In genomic region chr12:21392384-21392783, GRCh38 we compare ENCODE assay signal across 22 cellular contexts. TPM values are rescaled to one million over a fixed set of nuclear protein-coding genes. Genes with fewer than 3 reads are reported as not detected.
DNase-seq lines count a peak whose midpoint lies in the region; ATAC-seq, FAIRE-seq and TF ChIP-seq lines count a peak whose summit lies in the region.
"Had no signal": no experiment of that assay in that cellular context is flagged by ENCODE, and none has a peak within 500 bp of the region (broad histone marks: within the 10 kb centered on the region; RNA-seq: fewer than 3 reads in every experiment).

No MANE protein-coding gene starts in this region.

- intact Hi-C loops in activated CD8-positive, alpha-beta T cell treated with anti-CD3 and anti-CD28 coated beads for 36 hours (cut with micrococcal nuclease), result no loop called here
- intact Hi-C loops in K562 (cut with micrococcal nuclease) (no loop called here), sigmoid colon (cut with DNase I) (no loop called here)

- no peaks in the 10 kb centered on the region for H3K9me3 ChIP-seq in K562 (replicated peaks; ENCODE audit: control insufficient read depth, insufficient read depth, low read depth, low read length)
- H3K9me3 ChIP-seq in sigmoid colon, result no peaks in the 10 kb centered on the region
- H3K9me3 ChIP-seq: BLaER1, HAP-1 had no signal

- H3K36me3 ChIP-seq in K562 (ENCODE audit: control insufficient read depth, insufficient read depth, low read length) (no peaks in the 10 kb centered on the region), sigmoid colon (no peaks in the 10 kb centered on the region)
- H3K36me3 ChIP-seq: BLaER1, HAP-1 had no signal

- H2AFZ ChIP-seq in K562 (ENCODE audit: low read depth, low read length), result peak overlapping the region; percentile 5; the same call in 1 of the 2 replicates
- H2AFZ ChIP-seq: GM23248 had no signal

- CTCF ChIA-PET in activated CD8-positive, alpha-beta T cell treated with anti-CD3 and anti-CD28 coated beads for 36 hours (lab: Charles Lee), result no interaction called here
- CTCF ChIA-PET in activated CD8-positive, alpha-beta T cell treated with anti-CD3 and anti-CD28 coated beads, Interleukin-2, amount 10 ng/mL, durations not matched to agents 7 days and 5 days (lab: Charles Lee), result no interaction called here
- CTCF ChIA-PET in K562 (lab: Yijun Ruan, JAX; ENCODE audit: low intra/inter-chr PET ratio), result no interaction called here

- no peaks in the 10 kb centered on the region for H3K36me3 Mint-ChIP-seq in activated CD8-positive, alpha-beta T cell treated with anti-CD3 and anti-CD28 coated beads for 36 hours (ENCODE audit: low read depth)
- H3K36me3 Mint-ChIP-seq in activated CD8-positive, alpha-beta T cell treated with anti-CD3 and anti-CD28 coated beads, Interleukin-2, amount 10 ng/mL, durations not matched to agents 7 days and 5 days (ENCODE audit: low read depth), result no peaks in the 10 kb centered on the region
- H3K36me3 Mint-ChIP-seq: CD14-positive monocyte; CD4-positive, alpha-beta memory T cell had no signal

- peaks cover 13% of the 10 kb centered on the region for H3K4me1 Mint-ChIP-seq in activated CD8-positive, alpha-beta T cell treated with anti-CD3 and anti-CD28 coated beads for 36 hours (ENCODE audit: low read depth)
- no peaks in the 10 kb centered on the region for H3K4me1 Mint-ChIP-seq in activated CD8-positive, alpha-beta T cell treated with anti-CD3 and anti-CD28 coated beads, Interleukin-2, amount 10 ng/mL, durations not matched to agents 7 days and 5 days (ENCODE audit: low read depth)
- H3K4me1 Mint-ChIP-seq: CD14-positive monocyte had no signal

- H3K4me1 ChIP-seq in K562 (replicated peaks in 1 of 2; ENCODE audit: control insufficient read depth in 2 of 2, insufficient read depth in 2 of 2, low read length in 2 of 2) (no peaks in the 10 kb centered on the region; a peak in 1 of 5 replicates), sigmoid colon (no peaks in the 10 kb centered on the region)
- H3K4me1 ChIP-seq: BLaER1, HAP-1 had no signal

- H3K4me2 ChIP-seq in K562 (ENCODE audit: insufficient read depth, low read length), result no peak overlapping the region; the same call in 1 of the 2 replicates
- H3K4me2 ChIP-seq: BLaER1 had no signal

- H3K4me3 ChIP-seq in K562, result no peak overlapping the region
- H3K4me3 ChIP-seq in coronary artery, result no peak overlapping the region
- H3K4me3 ChIP-seq in sigmoid colon, result no peak overlapping the region
- H3K4me3 ChIP-seq: BLaER1, GM12878, GM23248, HAP-1 had no signal

- H3K27ac ChIP-seq in K562 (ENCODE audit: extremely low read depth, low read depth, low read length) (no peak overlapping the region), coronary artery (no peak overlapping the region), sigmoid colon (no peak overlapping the region)
- H3K27ac ChIP-seq: BLaER1, GM23248 had no signal

- no peak overlapping the region for H3K4me3 Mint-ChIP-seq in activated CD8-positive, alpha-beta T cell treated with anti-CD3 and anti-CD28 coated beads for 36 hours
- no peak overlapping the region for H3K4me3 Mint-ChIP-seq in activated CD8-positive, alpha-beta T cell treated with anti-CD3 and anti-CD28 coated beads, Interleukin-2, amount 10 ng/mL, durations not matched to agents 7 days and 5 days
- H3K4me3 Mint-ChIP-seq: CD14-positive monocyte; CD4-positive, alpha-beta memory T cell had no signal

- TF ChIP-seq EP300 in K562 (IDR thresholded peaks at IDR 0.05; ENCODE audit: low read length) (no peak), sigmoid colon (IDR thresholded peaks at IDR 0.05) (no peak)

- no peaks in the 10 kb centered on the region for H4K20me1 ChIP-seq in K562 (replicated peaks; ENCODE audit: control insufficient read depth, insufficient read depth, low read length)
- H4K20me1 ChIP-seq: BLaER1 had no signal

- TF ChIP-seq POLR2A in K562 (conservative IDR thresholded peaks at IDR 0.05) (no peak), sigmoid colon (IDR thresholded peaks at IDR 0.05) (no peak), erythroblast (IDR thresholded peaks at IDR 0.05; ENCODE audit: low read length) (no peak)

- H3K9ac ChIP-seq in K562 (ENCODE audit: insufficient read depth in 1 of 2, low read depth in 2 of 2, low read length in 2 of 2), result no peak overlapping the region
- H3K9ac ChIP-seq: BLaER1, GM23248 had no signal

- no peak for DNase-seq in activated CD8-positive, alpha-beta T cell treated with anti-CD3 and anti-CD28 coated beads for 36 hours
- no peak for DNase-seq in activated CD8-positive, alpha-beta T cell treated with anti-CD3 and anti-CD28 coated beads, Interleukin-2, amount 10 ng/mL, durations not matched to agents 7 days and 5 days
- DNase-seq in OCI-M1 (lab: John Stamatoyannopoulos, UW), result peak; percentile 21
- DNase-seq in K562 (ENCODE audit: extremely low read depth in 1 of 4, low spot score in 3 of 4), result no peak
- no peak for DNase-seq in coronary artery (ENCODE audit: low spot score)
- DNase-seq in sigmoid colon, result no peak
- no peak for DNase-seq in erythroblast (lab: John Stamatoyannopoulos, UW)
- DNase-seq: 8988T, Calu3, DMS79 treated with DMSO at 0.1 percent for 48 hours, EL, GM23248 had no signal

- in situ Hi-C loops in K562 (cut with MboI), result no loop called here

- TF ChIP-seq CTCF in activated CD8-positive, alpha-beta T cell treated with anti-CD3 and anti-CD28 coated beads for 36 hours (IDR thresholded peaks at IDR 0.05), result no peak
- TF ChIP-seq CTCF in K562 (IDR thresholded peaks at IDR 0.05 in 2 of 3, conservative IDR thresholded peaks at IDR 0.05 in 1 of 3; ENCODE audit: insufficient read depth in 2 of 3, low read depth in 1 of 3, low read length in 3 of 3) (no peak), coronary artery (IDR thresholded peaks at IDR 0.05) (no peak), sigmoid colon (IDR thresholded peaks at IDR 0.05) (no peak)

- H3K79me2 ChIP-seq in K562 (ENCODE audit: control insufficient read depth, insufficient read depth, low read length), result no peaks in the 10 kb centered on the region; the same call in 2 of the 3 replicates

- BruUV-seq in K562 (replicated peaks; lab: Mats Ljungman, UMichigan), result no TSS peak

- H3K27ac Mint-ChIP-seq in activated CD8-positive, alpha-beta T cell treated with anti-CD3 and anti-CD28 coated beads for 36 hours, result no peak overlapping the region
- H3K27ac Mint-ChIP-seq in activated CD8-positive, alpha-beta T cell treated with anti-CD3 and anti-CD28 coated beads, Interleukin-2, amount 10 ng/mL, durations not matched to agents 7 days and 5 days, result no peak overlapping the region
- H3K27ac Mint-ChIP-seq: CD14-positive monocyte; CD4-positive, alpha-beta memory T cell had no signal

- 0% methylated on average over 1 of the region's 1 CpG for WGBS in K562 (ENCODE audit: insufficient coverage, low coverage, missing lambda C conversion rate)
- WGBS in sigmoid colon, 2 donors, result 9 to 35% methylated on average over 1 of the region's 1 CpG

- H3K9me1 ChIP-seq in K562 (ENCODE audit: control insufficient read depth, insufficient read depth, low read length), result no peaks in the 10 kb centered on the region

- H3K27me3 ChIP-seq in K562 (ENCODE audit: control insufficient read depth in 2 of 2, insufficient read depth in 2 of 2, low read length in 2 of 2) (no peaks in the 10 kb centered on the region), sigmoid colon (no peaks in the 10 kb centered on the region)
- H3K27me3 ChIP-seq: BLaER1 had no signal

- no peak for TF ChIP-seq RAD21 in K562 (CRISPR knock-in tag; conservative IDR thresholded peaks at IDR 0.05 in 1 of 2, IDR thresholded peaks at IDR 0.05 in 1 of 2)

- no peak for FAIRE-seq in K562 (lab: Jason Lieb, UNC)
- FAIRE-seq: GM12878 had no signal

- POLR2A ChIA-PET in activated CD8-positive, alpha-beta T cell treated with anti-CD3 and anti-CD28 coated beads for 36 hours (lab: Charles Lee), result no interaction called here
- POLR2A ChIA-PET in activated CD8-positive, alpha-beta T cell treated with anti-CD3 and anti-CD28 coated beads, Interleukin-2, amount 10 ng/mL, durations not matched to agents 7 days and 5 days (lab: Charles Lee), result no interaction called here
- POLR2A ChIA-PET in K562 (lab: Yijun Ruan, JAX), result no interaction called here

- ATAC-seq in activated CD8-positive, alpha-beta T cell treated with anti-CD3 and anti-CD28 coated beads for 36 hours, result peak; percentile 34
- no peak for ATAC-seq in activated CD8-positive, alpha-beta T cell treated with anti-CD3 and anti-CD28 coated beads, Interleukin-2, amount 10 ng/mL, durations not matched to agents 7 days and 5 days
- peak; percentile 48 for ATAC-seq in K562
- ATAC-seq: GM12878 had no signal

- no peaks in the 10 kb centered on the region for H3K9me3 Mint-ChIP-seq in activated CD8-positive, alpha-beta T cell treated with anti-CD3 and anti-CD28 coated beads for 36 hours
- no peaks in the 10 kb centered on the region for H3K9me3 Mint-ChIP-seq in activated CD8-positive, alpha-beta T cell treated with anti-CD3 and anti-CD28 coated beads, Interleukin-2, amount 10 ng/mL, durations not matched to agents 7 days and 5 days (ENCODE audit: insufficient read depth)

- peaks cover 9% of the 10 kb centered on the region for H3K27me3 Mint-ChIP-seq in activated CD8-positive, alpha-beta T cell treated with anti-CD3 and anti-CD28 coated beads for 36 hours
- peaks cover 6% of the 10 kb centered on the region for H3K27me3 Mint-ChIP-seq in activated CD8-positive, alpha-beta T cell treated with anti-CD3 and anti-CD28 coated beads, Interleukin-2, amount 10 ng/mL, durations not matched to agents 7 days and 5 days (ENCODE audit: low read depth)

RNA-seq across cellular contexts. Expression of gene IAPP, which starts 19.7 kb away (rescaled TPM):
- not detected for total RNA-seq in activated CD8-positive, alpha-beta T cell treated with anti-CD3 and anti-CD28 coated beads for 36 hours
- not detected for total RNA-seq in activated CD8-positive, alpha-beta T cell treated with anti-CD3 and anti-CD28 coated beads, Interleukin-2, amount 10 ng/mL, durations not matched to agents 7 days and 5 days
- not detected in 2 replicates for total RNA-seq in K562 (2011; cell fraction: chromatin; rRNA removed; ENCODE audit: low replicate concordance)
- total RNA-seq in K562 (2011; cell fraction: nucleolus; rRNA removed), result not detected in 2 replicates
- not detected in 2 replicates for total RNA-seq in K562 (2011; cell fraction: nucleoplasm; rRNA removed)
- total RNA-seq in K562 (2014; rRNA removed), result not detected in 2 replicates
- total RNA-seq in K562 (2014; rRNA removed; fragmentation: Illumina TruSeq; extraction: Trizol), result not detected in 2 replicates
- not detected in 2 replicates for total RNA-seq in K562 (2015; rRNA removed; fragmentation: Illumina TruSeq; extraction: Trizol)
- total RNA-seq in K562 (2021), result not detected in 2 replicates
- polyA plus RNA-seq in K562 (2011; rRNA removed), result not detected in 2 replicates
- not detected in 2 replicates for polyA plus RNA-seq in K562 (2011; cell fraction: cytosol; rRNA removed)
- not detected in 2 replicates for polyA plus RNA-seq in K562 (2011; cell fraction: nucleus; rRNA removed)
- not detected in 2 replicates for polyA plus RNA-seq in K562 (2012)
- polyA plus RNA-seq in K562 (2014; fragmentation: Illumina TruSeq; extraction: Trizol), result not detected in 2 replicates
- polyA plus RNA-seq in K562 (2014; fragmentation: Nextera tagmentation; extraction: Ambion mirVana), result not detected
- not detected in 2 replicates for polyA plus RNA-seq in K562 (2014; rRNA removed)
- not detected in 2 replicates for polyA minus RNA-seq in K562 (2011; rRNA and poly(A)+ RNA removed)
- polyA minus RNA-seq in K562 (2011; cell fraction: cytosol; rRNA and poly(A)+ RNA removed), result not detected in 2 replicates
- not detected in 2 replicates for polyA minus RNA-seq in K562 (2011; cell fraction: nucleus; rRNA and poly(A)+ RNA removed)
- not detected for total RNA-seq in sigmoid colon
- polyA plus RNA-seq in sigmoid colon, result 1 to 10 TPM in 1 of 3 donors, not detected in 2; 2.4 TPM
- total RNA-seq: A673; Calu3; CD4-positive, alpha-beta memory T cell; G401; GM12878; GM23248; H4; HT-29 had no signal
- polyA plus RNA-seq: AG04450; CD14-positive monocyte; CD4-positive, alpha-beta memory T cell; GM12878; GM23248 had no signal

RNA-seq across cellular contexts. Expression of gene PYROXD1, which starts 45.1 kb away (rescaled TPM):
- total RNA-seq in activated CD8-positive, alpha-beta T cell treated with anti-CD3 and anti-CD28 coated beads for 36 hours, result 10 to 100 TPM; 24.3 to 26.4 TPM
- 10 to 100 TPM; 25.3 to 28.7 TPM for total RNA-seq in activated CD8-positive, alpha-beta T cell treated with anti-CD3 and anti-CD28 coated beads, Interleukin-2, amount 10 ng/mL, durations not matched to agents 7 days and 5 days
- 3.1 and 19.8 TPM in 2 replicates for total RNA-seq in K562 (2011; cell fraction: chromatin; rRNA removed; ENCODE audit: low replicate concordance)
- 3.3 and 3.6 TPM in 2 replicates for total RNA-seq in K562 (2011; cell fraction: nucleolus; rRNA removed)
- 6.2 and 10.0 TPM in 2 replicates for total RNA-seq in K562 (2011; cell fraction: nucleoplasm; rRNA removed)
- total RNA-seq in K562 (2014; rRNA removed) (3.5 and 4.0 TPM in 2 replicates), K562 (2014; rRNA removed; fragmentation: Illumina TruSeq; extraction: Trizol) (7.9 and 8.3 TPM in 2 replicates), K562 (2015; rRNA removed; fragmentation: Illumina TruSeq; extraction: Trizol) (4.4 and 5.0 TPM in 2 replicates), K562 (2021) (9.0 and 9.3 TPM in 2 replicates), sigmoid colon (10 to 100 TPM; 19.7 to 29.6 (median 25.3) TPM)
- polyA plus RNA-seq in K562 (2011; rRNA removed) (7.4 and 8.2 TPM in 2 replicates), K562 (2014; fragmentation: Illumina TruSeq; extraction: Trizol) (6.1 and 6.8 TPM in 2 replicates), K562 (2014; fragmentation: Nextera tagmentation; extraction: Ambion mirVana) (1 to 10 TPM; 4.7 to 5.8 TPM), K562 (2014; rRNA removed) (5.7 and 6.0 TPM in 2 replicates), sigmoid colon (10 to 100 TPM; 14.9 to 20.6 (median 20.4) TPM)
- 2.1 and 4.6 TPM in 2 replicates for polyA plus RNA-seq in K562 (2011; cell fraction: cytosol; rRNA removed)
- polyA plus RNA-seq in K562 (2011; cell fraction: nucleus; rRNA removed), result 4.4 and 5.4 TPM in 2 replicates
- 4.7 and 8.1 TPM in 2 replicates for polyA plus RNA-seq in K562 (2012)
- polyA minus RNA-seq in K562 (2011; rRNA and poly(A)+ RNA removed), result 14.8 and 17.2 TPM in 2 replicates
- polyA minus RNA-seq in K562 (2011; cell fraction: cytosol; rRNA and poly(A)+ RNA removed), result 3.4 and 4.5 TPM in 2 replicates
- 5.8 and 14.8 TPM in 2 replicates for polyA minus RNA-seq in K562 (2011; cell fraction: nucleus; rRNA and poly(A)+ RNA removed)

RNA-seq across cellular contexts. Expression of gene SLCO1A2, which starts 57.7 kb away (rescaled TPM):
- not detected for total RNA-seq in activated CD8-positive, alpha-beta T cell treated with anti-CD3 and anti-CD28 coated beads for 36 hours
- total RNA-seq in activated CD8-positive, alpha-beta T cell treated with anti-CD3 and anti-CD28 coated beads, Interleukin-2, amount 10 ng/mL, durations not matched to agents 7 days and 5 days, result not detected
- total RNA-seq in K562 (2011; cell fraction: chromatin; rRNA removed; ENCODE audit: low replicate concordance), result 13.7 and 25.5 TPM in 2 replicates
- total RNA-seq in K562 (2011; cell fraction: nucleolus; rRNA removed), result 6.2 and 11.3 TPM in 2 replicates
- 12.6 and 13.6 TPM in 2 replicates for total RNA-seq in K562 (2011; cell fraction: nucleoplasm; rRNA removed)
- total RNA-seq in K562 (2014; rRNA removed) (1.3 and 2.0 TPM in 2 replicates), K562 (2014; rRNA removed; fragmentation: Illumina TruSeq; extraction: Trizol) (3.0 and 3.6 TPM in 2 replicates), K562 (2015; rRNA removed; fragmentation: Illumina TruSeq; extraction: Trizol) (2.1 and 2.5 TPM in 2 replicates), K562 (2021) (2.6 and 3.7 TPM in 2 replicates), sigmoid colon (not detected)
- polyA plus RNA-seq in K562 (2011; rRNA removed) (4.1 and 4.2 TPM in 2 replicates), K562 (2014; fragmentation: Illumina TruSeq; extraction: Trizol) (1.3 and 1.9 TPM in 2 replicates), K562 (2014; fragmentation: Nextera tagmentation; extraction: Ambion mirVana) (1 to 10 TPM; 3.3 to 4.4 TPM), K562 (2014; rRNA removed) (1.2 and 1.9 TPM in 2 replicates), sigmoid colon (under 1 TPM in 1 of 3 donors, not detected in 2; under 0.01 TPM)
- polyA plus RNA-seq in K562 (2011; cell fraction: cytosol; rRNA removed), result 0.79 and 0.88 TPM in 2 replicates
- 8.2 and 9.9 TPM in 2 replicates for polyA plus RNA-seq in K562 (2011; cell fraction: nucleus; rRNA removed)
- polyA plus RNA-seq in K562 (2012), result 2.9 and 6.7 TPM in 2 replicates
- polyA minus RNA-seq in K562 (2011; rRNA and poly(A)+ RNA removed), result 4.8 and 5.4 TPM in 2 replicates
- polyA minus RNA-seq in K562 (2011; cell fraction: cytosol; rRNA and poly(A)+ RNA removed), result 1.0 and 2.0 TPM in 2 replicates
- polyA minus RNA-seq in K562 (2011; cell fraction: nucleus; rRNA and poly(A)+ RNA removed), result 16.6 and 21.1 TPM in 2 replicates
- total RNA-seq: A673; Calu3; CD4-positive, alpha-beta memory T cell; G401; GM12878; GM23248; H4; HT-29 had no signal
- polyA plus RNA-seq: AG04450; CD14-positive monocyte; CD4-positive, alpha-beta memory T cell; GM12878; GM23248 had no signal
